8 cellular contexts compared by ENCODE assay signal in the genomic region with DNA sequence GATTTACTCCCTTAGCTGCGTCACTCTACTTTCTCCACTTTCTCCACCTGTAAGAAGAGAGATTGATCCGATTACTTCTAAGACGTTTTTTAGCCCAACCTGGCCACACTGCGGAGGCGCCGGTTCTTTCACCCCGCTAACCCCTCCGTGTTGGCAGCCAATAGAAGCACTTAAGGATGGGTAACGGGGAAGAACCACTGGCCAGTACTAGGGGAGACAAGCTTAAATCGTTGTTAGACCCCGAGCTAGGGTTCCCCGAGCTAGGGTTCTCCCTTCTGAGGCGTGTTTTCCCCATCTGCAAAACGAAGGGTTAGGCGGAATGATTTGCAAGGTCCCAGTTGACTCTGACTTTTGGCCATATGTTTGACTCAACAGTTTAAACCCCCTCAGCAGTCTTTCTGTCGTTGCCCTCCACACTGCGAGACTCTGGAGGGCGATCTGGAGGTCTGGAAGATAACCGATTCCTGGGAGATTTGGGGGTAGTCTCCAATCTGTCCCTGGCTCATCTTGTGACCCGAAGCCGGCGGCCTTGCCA. TPM values are rescaled to one million over a fixed set of nuclear protein-coding genes. Genes with fewer than 3 reads are reported as not detected.
DNase-seq lines count a peak whose midpoint lies in the region; ATAC-seq lines count a peak whose summit lies in the region.

No MANE protein-coding gene starts in this region.

- H3K9me3 Mint-ChIP-seq in activated naive CD8-positive, alpha-beta T cell treated with anti-CD3 and anti-CD28 coated beads, Interleukin-2, amount 50 U/mL, for 24 hours, result peaks cover 6% of the 10 kb centered on the region

- H3K27me3 Mint-ChIP-seq in activated naive CD8-positive, alpha-beta T cell treated with anti-CD3 and anti-CD28 coated beads, Interleukin-2, amount 50 U/mL, for 24 hours, result no peaks in the 10 kb centered on the region

- peak overlapping the region; percentile 100 for H3K27ac Mint-ChIP-seq in activated naive CD8-positive, alpha-beta T cell treated with anti-CD3 and anti-CD28 coated beads, Interleukin-2, amount 50 U/mL, for 24 hours

- ATAC-seq in GM21360 (IDR thresholded peaks at IDR 0.05; ENCODE audit: unreplicated experiment) (peak; percentile 13), HG03457 (IDR thresholded peaks at IDR 0.05; ENCODE audit: unreplicated experiment) (no peak)
- ATAC-seq in activated naive CD8-positive, alpha-beta T cell treated with anti-CD3 and anti-CD28 coated beads, Interleukin-2, amount 50 U/mL, for 24 hours, result peak; percentile 4
- peak; percentile 1 for ATAC-seq in stimulated activated naive CD8-positive, alpha-beta T cell treated with anti-CD3 and anti-CD28 coated beads, Interleukin-15, Interleukin-2, amounts not matched to agents 100 U/mL and 50 U/mL, for 24 hours

- peak; percentile 59 for DNase-seq in DMS79 treated with DMSO at 0.1 percent for 48 hours (lab: John Stamatoyannopoulos, UW)
- peak; percentile 50 for DNase-seq in activated naive CD8-positive, alpha-beta T cell treated with anti-CD3 and anti-CD28 coated beads, Interleukin-2, amount 50 U/mL, for 24 hours
- DNase-seq in iPS-NIHi7 (ENCODE audit: extremely low spot score), result peak; percentile 16
- DNase-seq in stimulated activated naive CD8-positive, alpha-beta T cell treated with anti-CD3 and anti-CD28 coated beads, Interleukin-15, Interleukin-2, amounts not matched to agents 100 U/mL and 50 U/mL, for 24 hours, result no peak
- DNase-seq in stimulated activated CD4-positive, alpha-beta T cell treated with anti-CD3 and anti-CD28 coated beads, Interleukin-4, amount 100 ng/mL, for 1 hour, result no peak

- peak overlapping the region; percentile 82 for H3K9ac ChIP-seq in HUES64 (ENCODE audit: low read depth, low read length)

- H3K4me3 Mint-ChIP-seq in activated naive CD8-positive, alpha-beta T cell treated with anti-CD3 and anti-CD28 coated beads, Interleukin-2, amount 50 U/mL, for 24 hours, result peak overlapping the region; percentile 98

- peaks cover 12% of the 10 kb centered on the region for H3K4me1 ChIP-seq in HUES64 (ENCODE audit: insufficient read depth, low read length)

- H3K27ac ChIP-seq in HUES64 (ENCODE audit: low read depth, low read length), result peak overlapping the region; percentile 79; the same call in 1 of the 2 replicates

- H3K27me3 ChIP-seq in HUES64 (ENCODE audit: insufficient read depth, low read length), result no peaks in the 10 kb centered on the region

- peak overlapping the region; percentile 83 for H3K4me3 ChIP-seq in HUES64 (ENCODE audit: low read length)

- WGBS in HUES64, result 8% methylated on average over 22 of the region's 22 CpGs

- H3K36me3 ChIP-seq in HUES64 (ENCODE audit: insufficient read depth, low read length), result peaks cover 20% of the 10 kb centered on the region

- peaks cover 47% of the 10 kb centered on the region for H3K36me3 Mint-ChIP-seq in activated naive CD8-positive, alpha-beta T cell treated with anti-CD3 and anti-CD28 coated beads, Interleukin-2, amount 50 U/mL, for 24 hours (ENCODE audit: low read depth)

- H3K4me1 Mint-ChIP-seq in activated naive CD8-positive, alpha-beta T cell treated with anti-CD3 and anti-CD28 coated beads, Interleukin-2, amount 50 U/mL, for 24 hours, result peaks cover 62% of the 10 kb centered on the region

- H3K9me3 ChIP-seq in HUES64 (ENCODE audit: insufficient read depth, low read depth, low read length), result no peaks in the 10 kb centered on the region

RNA-seq across cellular contexts. Expression of gene UMAD1, which starts 0.6 kb away (rescaled TPM):
- 9.9 TPM for polyA plus RNA-seq in HUES64 (2013, experiment 1 of 2)
- 11.9 TPM for polyA plus RNA-seq in HUES64 (2013, experiment 2 of 2)

Comparison
In these comparisons a context has a peak if more than half of its experiments do, and no peak if none do; other contexts are left out.
1. DNase-seq: peak in DMS79 treated with DMSO at 0.1 percent for 48 hours (single experiment), activated naive CD8-positive, alpha-beta T cell treated with anti-CD3 and anti-CD28 coated beads, Interleukin-2, amount 50 U/mL, for 24 hours (single experiment) and iPS-NIHi7 (single experiment); none in stimulated activated naive CD8-positive, alpha-beta T cell treated with anti-CD3 and anti-CD28 coated beads, Interleukin-15, Interleukin-2, amounts not matched to agents 100 U/mL and 50 U/mL, for 24 hours (single experiment) and stimulated activated CD4-positive, alpha-beta T cell treated with anti-CD3 and anti-CD28 coated beads, Interleukin-4, amount 100 ng/mL, for 1 hour (single experiment).